15 cellular contexts compared by ENCODE assay signal in the genomic region with DNA sequence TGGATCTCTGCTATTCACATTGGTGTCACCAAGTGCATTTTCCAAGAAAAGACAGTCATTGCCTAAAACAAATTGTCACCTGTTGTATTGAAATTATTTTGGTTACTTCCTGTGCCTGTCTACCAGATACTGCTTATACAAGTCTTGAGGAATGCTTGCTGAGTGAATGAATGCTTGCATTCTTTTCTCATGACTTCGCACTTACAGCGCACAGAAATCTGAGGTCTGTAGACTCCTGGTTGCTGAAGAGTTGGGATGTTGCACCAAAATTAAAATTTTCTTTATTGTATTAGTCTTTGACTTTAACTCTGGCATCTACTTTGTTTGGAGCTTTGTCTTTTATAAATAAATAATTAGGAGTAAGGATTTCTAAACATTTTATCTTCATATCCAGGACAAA. TPM values are rescaled to one million over a fixed set of nuclear protein-coding genes. Genes with fewer than 3 reads are reported as not detected.
DNase-seq lines count a peak whose midpoint lies in the region; TF ChIP-seq lines count a peak whose summit lies in the region.
"Had no signal": no experiment of that assay in that cellular context is flagged by ENCODE, and none has a peak within 500 bp of the region (broad histone marks: within the 10 kb centered on the region; RNA-seq: fewer than 3 reads in every experiment).

No MANE protein-coding gene starts in this region.

- no peaks in the 10 kb centered on the region for H3K9me3 Mint-ChIP-seq in type B pancreatic cell
- H3K9me3 Mint-ChIP-seq: activated naive CD4-positive, alpha-beta T cell treated with anti-CD3 and anti-CD28 coated beads, Interleukin-2, amount 50 U/mL, for 72 hours; dendritic cell treated with granulocyte-macrophage colony-stimulating factor and Interleukin-4, amounts not matched to agents 40 ng/mL and 50 ng/mL, for 4 days had no signal

- TF ChIP-seq CTCF in type B pancreatic cell (conservative IDR thresholded peaks at IDR 0.05), result no peak

- H3K36me3 Mint-ChIP-seq in type B pancreatic cell, result no peaks in the 10 kb centered on the region

- peak; percentile 22 for DNase-seq in HPDE6-E6E7 (ENCODE audit: extremely low spot score)
- DNase-seq in amniotic epithelial cell (ENCODE audit: low read depth), result peak; percentile 45
- DNase-seq in glomerular visceral epithelial cell (ENCODE audit: extremely low spot score), result peak; percentile 62
- DNase-seq in type B pancreatic cell (ENCODE audit: extremely low spot score, unreplicated experiment), result no peak
- DNase-seq in UCSD-AML1 (lab: John Stamatoyannopoulos, UW; ENCODE audit: unreplicated experiment), result no peak
- no peak for DNase-seq in AML-193 (lab: John Stamatoyannopoulos, UW)
- DNase-seq in NCI-H1092 treated with DMSO at 0.1 percent for 48 hours (lab: John Stamatoyannopoulos, UW), result no peak
- DNase-seq: COR-L47, NCI-H146, nephron progenitor cell, SIG-M5, sigmoid colon had no signal

- H3K27me3 Mint-ChIP-seq in type B pancreatic cell, result no peaks in the 10 kb centered on the region

- no peak overlapping the region for H3K4me3 Mint-ChIP-seq in type B pancreatic cell
- H3K4me3 Mint-ChIP-seq: dendritic cell treated with granulocyte-macrophage colony-stimulating factor and Interleukin-4, amounts not matched to agents 40 ng/mL and 50 ng/mL, for 4 days; nephron progenitor cell had no signal

- H3K4me1 Mint-ChIP-seq in type B pancreatic cell (ENCODE audit: unreplicated experiment), result peaks cover 5% of the 10 kb centered on the region

- peak overlapping the region; percentile 35 for H3K27ac Mint-ChIP-seq in type B pancreatic cell
- H3K27ac Mint-ChIP-seq: activated naive CD4-positive, alpha-beta T cell treated with anti-CD3 and anti-CD28 coated beads, Interleukin-2, amount 50 U/mL, for 72 hours; dendritic cell treated with granulocyte-macrophage colony-stimulating factor and Interleukin-4, amounts not matched to agents 40 ng/mL and 50 ng/mL, for 4 days; nephron progenitor cell had no signal

RNA-seq across cellular contexts. Expression of a gene that starts 28.4 kb away (rescaled TPM):
- 10.0 and 35.9 TPM in 2 replicates for total RNA-seq in type B pancreatic cell (ENCODE audit: low replicate concordance)
- total RNA-seq: activated naive CD4-positive, alpha-beta T cell treated with anti-CD3 and anti-CD28 coated beads, Interleukin-2, amount 50 U/mL, for 72 hours; left lobe of liver had no signal

Comparison
In these comparisons a context has a peak if more than half of its experiments do, and no peak if none do; other contexts are left out.
1. DNase-seq: peak in HPDE6-E6E7 (single experiment), amniotic epithelial cell (single experiment) and glomerular visceral epithelial cell (single experiment); none in type B pancreatic cell (single experiment), UCSD-AML1 (single experiment), AML-193 (0 of 2) and NCI-H1092 treated with DMSO at 0.1 percent for 48 hours (single experiment).